Comparison of ENCODE assay signal across 15 cellular contexts in the genomic region with DNA sequence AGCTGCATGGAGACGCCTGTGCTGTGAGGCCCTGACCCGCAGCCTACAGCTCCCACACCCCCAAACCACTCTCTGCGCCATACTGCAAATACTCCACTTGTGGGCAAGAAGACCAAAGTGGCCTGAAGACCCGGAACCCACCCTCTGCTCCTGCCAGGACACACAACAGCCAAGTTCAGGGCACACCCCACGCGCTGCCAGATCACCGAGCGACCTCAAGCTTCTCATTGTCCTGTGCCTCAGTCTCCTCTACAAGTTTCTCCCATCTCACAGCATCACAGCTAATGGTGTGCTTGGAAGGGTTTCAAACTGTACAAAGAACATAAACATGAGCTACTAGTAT.
DNase-seq lines count a peak whose midpoint lies in the region; ATAC-seq and TF ChIP-seq lines count a peak whose summit lies in the region.
"Had no signal": no experiment of that assay in that cellular context is flagged by ENCODE, and none has a peak within 500 bp of the region (broad histone marks: within the 10 kb centered on the region; RNA-seq: fewer than 3 reads in every experiment).

No MANE protein-coding gene starts in this region.

- H3K4me2 ChIP-seq in OCI-LY7 (ENCODE audit: low read length) = peak overlapping the region; percentile 21; the same call in 1 of the 2 replicates

- TF ChIP-seq CTCF in left ventricle myocardium inferior (IDR thresholded peaks at IDR 0.05; ENCODE audit: borderline replicate concordance) (no peak), OCI-LY7 (conservative IDR thresholded peaks at IDR 0.05; ENCODE audit: low read length) (no peak), nephron progenitor cell (IDR thresholded peaks at IDR 0.05) (no peak)

- CTCF ChIA-PET in OCI-LY7 (lab: Charles Lee; ENCODE audit: unreplicated experiment) = no interaction called here
- CTCF ChIA-PET in activated CD4-positive, alpha-beta T cell treated with anti-CD3 and anti-CD28 coated beads for 36 hours (lab: Charles Lee) = interaction anchor here (0.7 kb wide), 1 partner anchor 18 kb away, joined by 3 read pairs; no protein-coding TSS in a partner anchor

- DNase-seq in cardiac septum (ENCODE audit: low spot score) = peak; percentile 27
- no peak for DNase-seq in left ventricle myocardium inferior
- no peak for DNase-seq in OCI-LY7 (ENCODE audit: low spot score)
- no peak for DNase-seq in nephron progenitor cell
- DNase-seq in activated CD4-positive, alpha-beta T cell treated with anti-CD3 and anti-CD28 coated beads for 36 hours = no peak
- DNase-seq in activated CD4-positive, alpha-beta T cell treated with anti-CD3 and anti-CD28 coated beads, Interleukin-2, amount 50 U/mL, for 1 hour = no peak
- no peak for DNase-seq in NCI-H1694 (lab: John Stamatoyannopoulos, UW)
- DNase-seq: 8988T; AML-193; CD8-positive, alpha-beta T cell; COR-L47; DMS153; DMS79 treated with DMSO at 0.1 percent for 48 hours had no signal

- H3K79me2 ChIP-seq in OCI-LY7 (ENCODE audit: insufficient read depth, low read depth, low read length) = no peaks in the 10 kb centered on the region

- H3K9me3 Mint-ChIP-seq in nephron progenitor cell = no peaks in the 10 kb centered on the region
- peaks cover 2% of the 10 kb centered on the region for H3K9me3 Mint-ChIP-seq in activated CD4-positive, alpha-beta T cell treated with anti-CD3 and anti-CD28 coated beads for 36 hours (ENCODE audit: low read depth)
- H3K9me3 Mint-ChIP-seq: CD8-positive, alpha-beta T cell had no signal

- no peak overlapping the region for H3K4me3 ChIP-seq in left ventricle myocardium inferior
- H3K4me3 ChIP-seq in OCI-LY7 (ENCODE audit: low read depth, low read length, poor library complexity, severe bottlenecking) = no peak overlapping the region
- H3K4me3 ChIP-seq: HAP-1 had no signal

- intact Hi-C loops in cardiac septum (cut with DNase I) = no loop called here
- intact Hi-C loops in left ventricle myocardium inferior (cut with micrococcal nuclease) = no loop called here
- intact Hi-C loops in OCI-LY7 (cut with micrococcal nuclease; ENCODE audit: unreplicated experiment) = loop anchor here (5.0 kb wide), 1 partner anchor 123 kb away; a partner anchor contains a TSS
- intact Hi-C loops in activated CD4-positive, alpha-beta T cell treated with anti-CD3 and anti-CD28 coated beads for 36 hours (cut with DNase I, micrococcal nuclease) = no loop called here

- BruUV-seq in OCI-LY7 (replicated peaks; lab: Mats Ljungman, UMichigan) = no TSS peak

- H3K4me1 Mint-ChIP-seq in nephron progenitor cell = peaks cover 32% of the 10 kb centered on the region
- H3K4me1 Mint-ChIP-seq in activated CD4-positive, alpha-beta T cell treated with anti-CD3 and anti-CD28 coated beads for 36 hours = no peaks in the 10 kb centered on the region

- ATAC-seq in activated CD4-positive, alpha-beta T cell treated with anti-CD3 and anti-CD28 coated beads for 36 hours = no peak
- ATAC-seq: CD8-positive, alpha-beta T cell had no signal

- H3K27me3 ChIP-seq in left ventricle myocardium inferior (ENCODE audit: low read depth) = no peaks in the 10 kb centered on the region

- no peaks in the 10 kb centered on the region for H3K9me3 ChIP-seq in left ventricle myocardium inferior (replicated peaks)
- no peaks in the 10 kb centered on the region for H3K9me3 ChIP-seq in OCI-LY7 (ENCODE audit: low read length)
- H3K9me3 ChIP-seq: HAP-1 had no signal

- H3K27me3 Mint-ChIP-seq in nephron progenitor cell (ENCODE audit: low read depth, poor library complexity) = peaks cover 8% of the 10 kb centered on the region
- no peaks in the 10 kb centered on the region for H3K27me3 Mint-ChIP-seq in activated CD4-positive, alpha-beta T cell treated with anti-CD3 and anti-CD28 coated beads for 36 hours

- peak overlapping the region; percentile 7 for H3K27ac Mint-ChIP-seq in nephron progenitor cell
- no peak overlapping the region for H3K27ac Mint-ChIP-seq in activated CD4-positive, alpha-beta T cell treated with anti-CD3 and anti-CD28 coated beads for 36 hours
- H3K27ac Mint-ChIP-seq: CD8-positive, alpha-beta T cell had no signal

- no peak overlapping the region for H2AFZ ChIP-seq in OCI-LY7 (ENCODE audit: low read length)

- no peak overlapping the region for H3K4me3 Mint-ChIP-seq in nephron progenitor cell
- H3K4me3 Mint-ChIP-seq in activated CD4-positive, alpha-beta T cell treated with anti-CD3 and anti-CD28 coated beads for 36 hours = no peak overlapping the region
- H3K4me3 Mint-ChIP-seq: CD8-positive, alpha-beta T cell had no signal

- peaks cover 19% of the 10 kb centered on the region for H3K4me1 ChIP-seq in left ventricle myocardium inferior
- H3K4me1 ChIP-seq in OCI-LY7 (ENCODE audit: insufficient read depth, low read length, poor library complexity, severe bottlenecking) = peaks cover 33% of the 10 kb centered on the region
- H3K4me1 ChIP-seq: HAP-1 had no signal

- no peaks in the 10 kb centered on the region for H3K9me2 ChIP-seq in OCI-LY7 (ENCODE audit: insufficient read depth, low read length)

- peaks cover 53% of the 10 kb centered on the region for H3K36me3 ChIP-seq in left ventricle myocardium inferior
- no peaks in the 10 kb centered on the region for H3K36me3 ChIP-seq in OCI-LY7 (ENCODE audit: insufficient read depth, low read length)
- H3K36me3 ChIP-seq: HAP-1 had no signal

- POLR2A ChIA-PET in OCI-LY7 (lab: Charles Lee) = interaction anchor here (0.7 to 1.4 kb wide), 3 partner anchors 9 to 13 kb away, joined by 3 to 4 read pairs (median 3); no protein-coding TSS in a partner anchor
- POLR2A ChIA-PET in activated CD4-positive, alpha-beta T cell treated with anti-CD3 and anti-CD28 coated beads for 36 hours (lab: Charles Lee) = no interaction called here

- no peaks in the 10 kb centered on the region for H4K20me1 ChIP-seq in OCI-LY7 (ENCODE audit: insufficient read depth, low read length)

- H3K27ac ChIP-seq in left ventricle myocardium inferior (replicated peaks) (no peak overlapping the region), OCI-LY7 (ENCODE audit: low read depth, low read length, poor library complexity, severe bottlenecking) (no peak overlapping the region)
- H3K27ac ChIP-seq: C4-2B had no signal

- peaks cover 2% of the 10 kb centered on the region for H3K36me3 Mint-ChIP-seq in nephron progenitor cell (ENCODE audit: low read depth)
- no peaks in the 10 kb centered on the region for H3K36me3 Mint-ChIP-seq in activated CD4-positive, alpha-beta T cell treated with anti-CD3 and anti-CD28 coated beads for 36 hours (ENCODE audit: low read depth)
- H3K36me3 Mint-ChIP-seq: CD8-positive, alpha-beta T cell had no signal
